ENCODE assay signal across 14 cellular contexts in genomic region chr5:35237580-35238376, GRCh38. TPM values are rescaled to one million over a fixed set of nuclear protein-coding genes. Genes with fewer than 3 reads are reported as not detected.
DNase-seq lines count a peak whose midpoint lies in the region; ATAC-seq, FAIRE-seq and TF ChIP-seq lines count a peak whose summit lies in the region.
"Had no signal": no experiment of that assay in that cellular context is flagged by ENCODE, and none has a peak within 500 bp of the region (broad histone marks: within the 10 kb centered on the region; RNA-seq: fewer than 3 reads in every experiment).

No MANE protein-coding gene starts in this region.

- peak; percentile 95 for FAIRE-seq in small intestine (lab: Jason Lieb, UNC)

- H2AFZ ChIP-seq in MM.1S (ENCODE audit: low read length): peak overlapping the region; percentile 9; the same call in 1 of the 2 replicates

- H3K4me3 ChIP-seq in MM.1S (ENCODE audit: low read length): no peak overlapping the region
- H3K4me3 ChIP-seq in small intestine (ENCODE audit: low read depth in 1 of 2, low read length in 2 of 2): no peak overlapping the region
- no peak overlapping the region for H3K4me3 ChIP-seq in thyroid gland (replicated peaks in 1 of 3)
- no peak overlapping the region for H3K4me3 ChIP-seq in gastrocnemius medialis

- TF ChIP-seq CTCF in MM.1S (IDR thresholded peaks at IDR 0.05; ENCODE audit: low read length) (no peak), thyroid gland (IDR thresholded peaks at IDR 0.05) (no peak), gastrocnemius medialis (IDR thresholded peaks at IDR 0.05 in 4 of 5, conservative IDR thresholded peaks at IDR 0.05 in 1 of 5) (no peak)

- H4K20me1 ChIP-seq in MM.1S (ENCODE audit: insufficient read depth, low read length): no peaks in the 10 kb centered on the region

- H3K9me2 ChIP-seq in MM.1S (replicated peaks; ENCODE audit: insufficient read depth, low read length): no peaks in the 10 kb centered on the region

- H3K36me3 ChIP-seq in MM.1S (replicated peaks; ENCODE audit: insufficient read depth, low read length) (no peaks in the 10 kb centered on the region), small intestine (ENCODE audit: control insufficient read depth in 2 of 2, insufficient read depth in 2 of 2, low read length in 2 of 2) (no peaks in the 10 kb centered on the region), thyroid gland (no peaks in the 10 kb centered on the region), gastrocnemius medialis (no peaks in the 10 kb centered on the region)

- H3K27me3 ChIP-seq in MM.1S (replicated peaks; ENCODE audit: insufficient read depth, low read length) (no peaks in the 10 kb centered on the region), small intestine (ENCODE audit: control insufficient read depth in 2 of 2, insufficient read depth in 2 of 2, low read length in 2 of 2) (no peaks in the 10 kb centered on the region), thyroid gland (no peaks in the 10 kb centered on the region), gastrocnemius medialis (peaks cover 0 to 2% (median 0%) of the 10 kb centered on the region in 3 donors)

- no peaks in the 10 kb centered on the region for H3F3A ChIP-seq in MM.1S (ENCODE audit: insufficient read depth, low read length)

- no peak overlapping the region for H3K4me2 ChIP-seq in MM.1S (ENCODE audit: low read depth, low read length)
- H3K4me2 ChIP-seq: KMS-11 had no signal

- H3K27ac ChIP-seq in MM.1S (ENCODE audit: low read length) (no peak overlapping the region), small intestine (ENCODE audit: low read depth in 1 of 2, low read length in 1 of 2) (peak overlapping the region; percentile 32 to 87), thyroid gland (no peak overlapping the region), gastrocnemius medialis (no peak overlapping the region)
- H3K27ac ChIP-seq: KMS-11 had no signal

- no peaks in the 10 kb centered on the region for H3K79me2 ChIP-seq in MM.1S (ENCODE audit: low read length)

- 9 to 61% (median 25%) methylated on average over 2 of the region's 2 CpGs for WGBS in small intestine, 3 donors
- WGBS in thyroid gland, 2 donors: 76 to 93% methylated on average over 2 of the region's 2 CpGs

- no peaks in the 10 kb centered on the region for H3K9me3 ChIP-seq in MM.1S (replicated peaks; ENCODE audit: insufficient read depth, low read length)
- no peaks in the 10 kb centered on the region for H3K9me3 ChIP-seq in small intestine (ENCODE audit: control insufficient read depth, low read depth)
- H3K9me3 ChIP-seq in thyroid gland: no peaks in the 10 kb centered on the region
- no peaks in the 10 kb centered on the region for H3K9me3 ChIP-seq in gastrocnemius medialis

- no peak overlapping the region for H3K9ac ChIP-seq in MM.1S (ENCODE audit: low read length)
- H3K9ac ChIP-seq: KMS-11 had no signal

- intact Hi-C loops in thyroid gland (cut with DNase I): no loop called here
- intact Hi-C loops in gastrocnemius medialis (cut with DNase I; ENCODE audit: low total_unique reads): no loop called here

- peaks cover 12% of the 10 kb centered on the region for H3K4me1 ChIP-seq in MM.1S (ENCODE audit: low read length)
- peaks cover 0 to 1% of the 10 kb centered on the region in 2 donors for H3K4me1 ChIP-seq in small intestine (ENCODE audit: control insufficient read depth in 2 of 2, insufficient read depth in 1 of 2, low read depth in 1 of 2, low read length in 1 of 2)
- H3K4me1 ChIP-seq in thyroid gland: no peaks in the 10 kb centered on the region
- no peaks in the 10 kb centered on the region for H3K4me1 ChIP-seq in gastrocnemius medialis

- ATAC-seq in GM19043 (IDR thresholded peaks at IDR 0.05; ENCODE audit: low read depth, unreplicated experiment): peak; percentile 85
- peak; percentile 77 for ATAC-seq in HG02763 (IDR thresholded peaks at IDR 0.05; ENCODE audit: unreplicated experiment)
- ATAC-seq in gastrocnemius medialis: no peak
- ATAC-seq: stimulated activated effector memory CD8-positive, alpha-beta T cell treated with anti-CD3 and anti-CD28 coated beads, Interleukin-12 subunit alpha, Interleukin-12 subunit beta, amount 100 ng/mL, for 72 hours had no signal

- in situ Hi-C loops in gastrocnemius medialis (cut with MboI; ENCODE audit: low sequenced_read_pairs in 4 of 4): no loop called here

- DNase-seq in MM.1S: no peak
- DNase-seq in small intestine: peak; percentile 92
- DNase-seq in thyroid gland: no peak
- no peak for DNase-seq in AG08396 (ENCODE audit: low spot score)
- DNase-seq in gastrocnemius medialis: no peak
- DNase-seq in activated CD8-positive, alpha-beta memory T cell treated with anti-CD3 and anti-CD28 coated beads for 24 hours: no peak
- DNase-seq: DMS 273 treated with DMSO at 0.1 percent for 48 hours; effector CD4-positive, alpha-beta T cell; T1000 had no signal

- TF ChIP-seq POLR2A in thyroid gland (IDR thresholded peaks at IDR 0.05) (no peak), gastrocnemius medialis (IDR thresholded peaks at IDR 0.05) (no peak)

RNA-seq across cellular contexts. Expression of gene PRLR, which starts 7.5 kb away (rescaled TPM):
- 1 to 10 TPM; 1.4 to 3.6 (median 2.2) TPM for polyA plus RNA-seq in small intestine
- 1 to 10 TPM in 1 of 4 donors, under 1 TPM in 2, not detected in 1; 0.20 to 1.7 (median 0.22) TPM for total RNA-seq in thyroid gland
- under 1 TPM; 0.10 to 0.65 (median 0.39) TPM for total RNA-seq in gastrocnemius medialis
- total RNA-seq: glomerular endothelial cell had no signal

Comparison
In these comparisons a context has a peak if more than half of its experiments do, and no peak if none do; other contexts are left out.
1. ATAC-seq: peak in GM19043 (single experiment) and HG02763 (single experiment); none in gastrocnemius medialis (0 of 2).
2. H3K27ac ChIP-seq: peak in small intestine (2 of 2); none in MM.1S (single experiment), thyroid gland (0 of 3) and gastrocnemius medialis (0 of 4).